In genomic region chr19:3287814-3288213, GRCh38 we compare ENCODE assay signal across 17 cellular contexts.
DNase-seq lines count a peak whose midpoint lies in the region; ATAC-seq, FAIRE-seq and TF ChIP-seq lines count a peak whose summit lies in the region.
"Had no signal": no experiment of that assay in that cellular context is flagged by ENCODE, and none has a peak within 500 bp of the region (broad histone marks: within the 10 kb centered on the region; RNA-seq: fewer than 3 reads in every experiment).

No MANE protein-coding gene starts in this region.

- in situ Hi-C loops in HepG2 (cut with HindIII; ENCODE audit: extremely low pct_ligation_motif_present, low pct_unique_long_range_greater_than_20kb) = no loop called here
- in situ Hi-C loops in SK-MEL-5 (cut with HindIII; ENCODE audit: low pct_unique_long_range_greater_than_20kb, low sequenced_read_pairs) = no loop called here

- FAIRE-seq in HepG2 (lab: Jason Lieb, UNC) = no peak
- FAIRE-seq: GM12891, GM18507 had no signal

- no peak overlapping the region for H3K56ac ChIP-seq in H9 (ENCODE audit: insufficient read length, low read depth, low read length)

- H3K27ac ChIP-seq in HepG2 (ENCODE audit: extremely low read length, insufficient read depth, low read length) (no peak overlapping the region), right lobe of liver (no peak overlapping the region), osteoblast (ENCODE audit: low read depth, low read length) (no peak overlapping the region), H9 (ENCODE audit: insufficient read length, low read depth, low read length) (no peak overlapping the region)

- H3K14ac ChIP-seq in H9 (ENCODE audit: insufficient read depth, low read length) = no peak overlapping the region

- no peak overlapping the region for H2BK15ac ChIP-seq in H9 (ENCODE audit: low read depth, low read length)

- H2BK12ac ChIP-seq in H9 (ENCODE audit: insufficient read length, low read depth, low read length) = no peak overlapping the region

- H3K27ac Mint-ChIP-seq in H9 = no peak overlapping the region
- H3K27ac Mint-ChIP-seq: GM23338 had no signal

- H3K79me2 ChIP-seq in HepG2 (ENCODE audit: insufficient read depth, low read length) (no peaks in the 10 kb centered on the region), osteoblast (ENCODE audit: insufficient read depth, low read length) (no peaks in the 10 kb centered on the region), H9 (ENCODE audit: insufficient read depth, low read length) (no peaks in the 10 kb centered on the region)

- 11% methylated on average over 11 of the region's 11 CpGs for WGBS in HepG2 (ENCODE audit: low lambda C conversion rate)
- 41% methylated on average over 8 of the region's 11 CpGs for WGBS in right lobe of liver (ENCODE audit: insufficient coverage, low coverage, low lambda C conversion rate, missing lambda C conversion rate)
- WGBS in H9 (ENCODE audit: extremely low coverage, insufficient read length, low lambda C conversion rate) = no CpG with 5 or more reads among the region's 11 CpGs

- H2AFZ ChIP-seq in HepG2 (ENCODE audit: low read length) (no peak overlapping the region), osteoblast (ENCODE audit: low read length) (no peak overlapping the region), H9 (ENCODE audit: low read length) (no peak overlapping the region)
- H2AFZ ChIP-seq: GM23338 had no signal

- no peaks in the 10 kb centered on the region; a peak in 2 of 7 replicates for H3K36me3 Mint-ChIP-seq in H9 (ENCODE audit: insufficient read depth in 1 of 3, low read depth in 3 of 3)
- H3K36me3 Mint-ChIP-seq: CD4-positive, alpha-beta memory T cell had no signal

- DNase-seq in HepG2 (ENCODE audit: low spot score) = no peak
- no peak for DNase-seq in right lobe of liver
- peak; percentile 31 for DNase-seq in SK-MEL-5 (ENCODE audit: low read depth, low spot score)
- peak; percentile 74 for DNase-seq in osteoblast (ENCODE audit: insufficient read length, low spot score, missing footprints)
- DNase-seq in H9 = no peak
- DNase-seq in NK-92 (lab: John Stamatoyannopoulos, UW; ENCODE audit: unreplicated experiment) = no peak
- DNase-seq: C1 segment of cervical spinal cord; Calu3; CD4-positive, alpha-beta memory T cell; COR-L47; DMS153; DMS79 treated with DMSO at 0.1 percent for 48 hours; GF-D8 had no signal

- CTCF ChIA-PET in HepG2 (lab: Yijun Ruan, JAX; ENCODE audit: low intra/inter-chr PET ratio, low total read pairs) = no interaction called here

- no peak overlapping the region for H2AK5ac ChIP-seq in H9 (ENCODE audit: insufficient read length, low read length)

- no peak for TF ChIP-seq POLR2A in HepG2 (IDR thresholded peaks at IDR 0.05; ENCODE audit: insufficient read depth in 1 of 2, low read depth in 2 of 2, low read length in 2 of 2)
- no peak for TF ChIP-seq POLR2A in right lobe of liver (IDR thresholded peaks at IDR 0.05)

- H3K9me3 Mint-ChIP-seq in H9 = no peaks in the 10 kb centered on the region
- H3K9me3 Mint-ChIP-seq: GM23338 had no signal

- intact Hi-C loops in HepG2 (cut with micrococcal nuclease; ENCODE audit: unreplicated experiment) = no loop called here
- intact Hi-C loops in right lobe of liver (cut with DNase I) = no loop called here

- no peak overlapping the region for H2BK5ac ChIP-seq in H9 (ENCODE audit: insufficient read length, low read length)

- TF ChIP-seq EP300 in HepG2 (IDR thresholded peaks at IDR 0.05; ENCODE audit: low read depth in 2 of 2, low read length in 2 of 2) = no peak
- TF ChIP-seq EP300 in HepG2 (CRISPR knock-in tag; IDR thresholded peaks at IDR 0.05; ENCODE audit: borderline replicate concordance) = no peak

- POLR2A ChIA-PET in HepG2 (lab: Yijun Ruan, JAX) = interaction anchor here (1.8 kb wide), 1 partner anchor 12 kb away, joined by 5 read pairs; no protein-coding TSS in a partner anchor

- no peaks in the 10 kb centered on the region for H4K20me1 ChIP-seq in HepG2 (ENCODE audit: insufficient read depth, low read length)
- H4K20me1 ChIP-seq in osteoblast (ENCODE audit: insufficient read depth, low read length) = no peaks in the 10 kb centered on the region
- H4K20me1 ChIP-seq in H9 (ENCODE audit: control insufficient read depth, insufficient read depth, insufficient read length) = no peaks in the 10 kb centered on the region

- H3K27me3 Mint-ChIP-seq in H9 (ENCODE audit: low read depth) = peaks cover 5% of the 10 kb centered on the region

- H3K9ac ChIP-seq in HepG2 (ENCODE audit: insufficient read depth, low read depth, low read length) (no peak overlapping the region), H9 (ENCODE audit: extremely low read depth, insufficient read length, low read length) (no peak overlapping the region)

- TF ChIP-seq CTCF in HepG2 (CRISPR knock-in tag; IDR thresholded peaks at IDR 0.05) (no peak), right lobe of liver (IDR thresholded peaks at IDR 0.05) (no peak), osteoblast (IDR thresholded peaks at IDR 0.05; ENCODE audit: extremely low read depth, low read depth, low read length) (no peak), H9 (conservative IDR thresholded peaks at IDR 0.05) (no peak)

- no peak overlapping the region for H4K5ac ChIP-seq in H9 (ENCODE audit: insufficient read length, low read depth, low read length)

- no peak overlapping the region for H3K4me2 ChIP-seq in HepG2 (ENCODE audit: low read depth, low read length)
- H3K4me2 ChIP-seq in osteoblast (ENCODE audit: insufficient read depth, low read length) = no peak overlapping the region
- no peak overlapping the region for H3K4me2 ChIP-seq in H9 (ENCODE audit: insufficient read depth, insufficient read length, low read length)
- H3K4me2 ChIP-seq: GM23338 had no signal

- H3K4me3 ChIP-seq in HepG2 (replicated peaks in 1 of 3; ENCODE audit: insufficient read depth in 1 of 3, low read depth in 2 of 3, low read length in 3 of 3) (no peak overlapping the region), right lobe of liver (no peak overlapping the region), osteoblast (ENCODE audit: insufficient read depth, low read length) (no peak overlapping the region)
- H3K4me3 ChIP-seq: GM23338, HAP-1 had no signal

- no peak overlapping the region for H4K8ac ChIP-seq in H9 (replicated peaks; ENCODE audit: insufficient read length, low read depth, low read length)

- no peak for ATAC-seq in HepG2
- no peak for ATAC-seq in right lobe of liver
- ATAC-seq: GM23338 had no signal

- H3K4ac ChIP-seq in H9 (ENCODE audit: low read depth, low read length) = no peak overlapping the region

- H2BK20ac ChIP-seq in H9 (ENCODE audit: low read depth, low read length, poor library complexity, severe bottlenecking) = no peak overlapping the region

- no peaks in the 10 kb centered on the region for H3K79me1 ChIP-seq in H9 (ENCODE audit: insufficient read depth, low read depth, low read length, poor library complexity, severe bottlenecking)

- no peaks in the 10 kb centered on the region for H3K9me3 ChIP-seq in HepG2 (ENCODE audit: low read length)
- H3K9me3 ChIP-seq in right lobe of liver = no peaks in the 10 kb centered on the region
- no peaks in the 10 kb centered on the region for H3K9me3 ChIP-seq in osteoblast (ENCODE audit: low read depth, low read length)
- no peaks in the 10 kb centered on the region for H3K9me3 ChIP-seq in H9 (ENCODE audit: control insufficient read depth, low read depth, low read length)
- H3K9me3 ChIP-seq: HAP-1 had no signal

- H2BK120ac ChIP-seq in H9 (ENCODE audit: low read depth, low read length, poor library complexity, severe bottlenecking) = no peak overlapping the region

- no peak overlapping the region for H3K18ac ChIP-seq in H9 (ENCODE audit: insufficient read length, low read depth, low read length)

- no peak for TF ChIP-seq RAD21 in HepG2 (CRISPR knock-in tag; IDR thresholded peaks at IDR 0.05)

- H3T11ph ChIP-seq in H9 (ENCODE audit: low read length) = no peak overlapping the region

- no peak overlapping the region for H4K91ac ChIP-seq in H9 (ENCODE audit: insufficient read length, low read depth, low read length)

- H3K4me1 Mint-ChIP-seq in H9 = peaks cover 7 to 15% of the 10 kb centered on the region in 2 experiments

- H3K36me3 ChIP-seq in HepG2 (replicated peaks in 1 of 2; ENCODE audit: control insufficient read depth in 1 of 2, insufficient read depth in 2 of 2, low read length in 2 of 2) = no peaks in the 10 kb centered on the region
- no peaks in the 10 kb centered on the region for H3K36me3 ChIP-seq in right lobe of liver
- H3K36me3 ChIP-seq in osteoblast (ENCODE audit: insufficient read depth, low read length) = no peaks in the 10 kb centered on the region
- H3K36me3 ChIP-seq: HAP-1 had no signal

- no peak overlapping the region for H3K23ac ChIP-seq in H9 (ENCODE audit: insufficient read length, low read depth, low read length)

- BruUV-seq in HepG2 (replicated peaks; lab: Mats Ljungman, UMichigan) = no TSS peak

- H3K4me3 Mint-ChIP-seq in H9 = no peak overlapping the region
- H3K4me3 Mint-ChIP-seq: CD4-positive, alpha-beta memory T cell; GM23338 had no signal

- H3K4me1 ChIP-seq in HepG2 (ENCODE audit: insufficient read depth, low read length) = peaks cover 47% of the 10 kb centered on the region
- peaks cover 0 to 13% (median 0%) of the 10 kb centered on the region in 4 donors for H3K4me1 ChIP-seq in right lobe of liver
- no peaks in the 10 kb centered on the region for H3K4me1 ChIP-seq in osteoblast (ENCODE audit: insufficient read depth, low read length)
- H3K4me1 ChIP-seq in H9 (ENCODE audit: insufficient read depth, low read length) = no peaks in the 10 kb centered on the region

- peaks cover 4% of the 10 kb centered on the region for H3K23me2 ChIP-seq in H9 (ENCODE audit: insufficient read length, low read depth, low read length, poor library complexity, severe bottlenecking)

- H3K27me3 ChIP-seq in HepG2 (ENCODE audit: control insufficient read depth in 1 of 2, insufficient read depth in 2 of 2, low read length in 2 of 2) (peaks cover 1 to 22% of the 10 kb centered on the region in 2 experiments; a peak in 3 of 5 replicates), right lobe of liver (no peaks in the 10 kb centered on the region), osteoblast (ENCODE audit: insufficient read depth, low read length) (peaks cover 32% of the 10 kb centered on the region), H9 (ENCODE audit: insufficient read depth, low read length) (no peaks in the 10 kb centered on the region)

TF ChIP-seq in HepG2, 621 proteins besides CTCF, POLR2A, EP300 and RAD21 (continues in another document):
- TF ChIP-seq CREBL2 (CRISPR knock-in tag; IDR thresholded peaks at IDR 0.05; ENCODE audit: borderline replicate concordance) (no peak), BHLHE40 (IDR thresholded peaks at IDR 0.05; ENCODE audit: low read length) (0 out of 2 replicates have a peak, but pooled peaks have one; percentile 10), SETDB1 (CRISPR knock-in tag; IDR thresholded peaks at IDR 0.05; ENCODE audit: borderline replicate concordance) (no peak), ZNF556 (CRISPR knock-in tag; IDR thresholded peaks at IDR 0.05; ENCODE audit: borderline replicate concordance) (no peak), SALL2 (CRISPR knock-in tag; IDR thresholded peaks at IDR 0.05) (no peak), POGZ (CRISPR knock-in tag; IDR thresholded peaks at IDR 0.05) (no peak)

Comparison
In these comparisons a context has a peak if more than half of its experiments do, and no peak if none do; other contexts are left out.
1. DNase-seq: peak in SK-MEL-5 (single experiment) and osteoblast (single experiment); none in HepG2 (single experiment), right lobe of liver (0 of 3), H9 (single experiment) and NK-92 (single experiment).